In the genomic region with DNA sequence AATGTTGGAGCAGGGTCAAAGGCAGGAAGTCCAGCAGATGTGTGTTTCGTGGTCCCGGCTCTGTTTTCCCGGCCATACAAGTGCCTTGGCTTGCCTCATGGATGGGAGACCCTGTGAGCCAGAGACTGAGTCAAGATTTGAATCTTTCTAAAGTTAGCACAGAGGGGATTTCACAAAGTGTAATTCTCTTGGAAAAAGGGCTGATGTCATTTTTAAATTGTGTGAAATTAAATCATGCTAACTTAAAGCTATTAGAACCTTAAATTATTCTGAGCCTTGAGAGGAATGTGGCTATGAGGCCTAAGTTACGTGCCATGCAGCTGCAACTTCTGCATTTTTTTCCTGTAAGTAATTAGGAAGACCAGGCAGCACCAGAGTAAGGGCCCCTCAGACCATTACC, we compare ENCODE assay signal across 13 cellular contexts. TPM values are rescaled to one million over a fixed set of nuclear protein-coding genes. Genes with fewer than 3 reads are reported as not detected.
DNase-seq lines count a peak whose midpoint lies in the region; TF ChIP-seq lines count a peak whose summit lies in the region.
"Had no signal": no experiment of that assay in that cellular context is flagged by ENCODE, and none has a peak within 500 bp of the region (broad histone marks: within the 10 kb centered on the region; RNA-seq: fewer than 3 reads in every experiment).

No MANE protein-coding gene starts in this region.

- intact Hi-C loops in left ventricle myocardium inferior (cut with micrococcal nuclease) (no loop called here), breast epithelium (cut with DNase I; ENCODE audit: low total_unique reads) (no loop called here)

- H3K9me3 ChIP-seq in left ventricle myocardium inferior (replicated peaks) (no peaks in the 10 kb centered on the region), right atrium auricular region (no peaks in the 10 kb centered on the region), breast epithelium (no peaks in the 10 kb centered on the region), Karpas-422 (ENCODE audit: low read length) (no peaks in the 10 kb centered on the region), HAP-1 (no peaks in the 10 kb centered on the region), tibial nerve (no peaks in the 10 kb centered on the region)
- H3K9me3 ChIP-seq: upper lobe of right lung had no signal

- H3K27ac ChIP-seq in left ventricle myocardium inferior (replicated peaks) (peak overlapping the region; percentile 34), right atrium auricular region (no peak overlapping the region), breast epithelium (peak overlapping the region; percentile 19 to 33), Karpas-422 (ENCODE audit: low read length) (no peak overlapping the region), tibial nerve (peak overlapping the region in 2 of 4 donors; percentile 34 to 74)
- H3K27ac ChIP-seq: epithelial cell of prostate, upper lobe of right lung had no signal

- in situ Hi-C loops in HAP-1 (cut with MboI; ENCODE audit: low sequenced_read_pairs) = no loop called here

- H3K27me3 ChIP-seq in left ventricle myocardium inferior (ENCODE audit: low read depth) (no peaks in the 10 kb centered on the region), right atrium auricular region (no peaks in the 10 kb centered on the region), breast epithelium (no peaks in the 10 kb centered on the region), Karpas-422 (ENCODE audit: low read length) (no peaks in the 10 kb centered on the region), HAP-1 (ENCODE audit: low read depth) (no peaks in the 10 kb centered on the region), tibial nerve (no peaks in the 10 kb centered on the region)
- H3K27me3 ChIP-seq: upper lobe of right lung had no signal

- TF ChIP-seq EP300 in tibial nerve (IDR thresholded peaks at IDR 0.05) = no peak

- no peak overlapping the region for H3K4me2 ChIP-seq in Karpas-422 (ENCODE audit: low read depth, low read length, poor library complexity, severe bottlenecking)

- H3K9me2 ChIP-seq in Karpas-422 (replicated peaks; ENCODE audit: insufficient read depth, low read length) = no peaks in the 10 kb centered on the region

- no peak for DNase-seq in left ventricle myocardium inferior
- no peak for DNase-seq in right atrium auricular region (ENCODE audit: low spot score)
- no peak for DNase-seq in breast epithelium (ENCODE audit: low spot score in 2 of 2)
- peak; percentile 41 for DNase-seq in kidney tubule cell (ENCODE audit: low spot score)
- no peak for DNase-seq in Karpas-422
- DNase-seq in HAP-1 (ENCODE audit: low spot score in 2 of 2) = no peak
- no peak for DNase-seq in tibial nerve (ENCODE audit: low spot score in 2 of 2)
- DNase-seq in epidermal melanocyte (ENCODE audit: insufficient read length, low spot score) = no peak
- DNase-seq: activated B cell treated with CpG ODN at 0.5 μM for 24 hours; NCI-H1436 treated with DMSO at 0.1 percent for 48 hours; stimulated activated naive B cell treated with anti-CD40 and anti-IgM and Interleukin-4, amounts not matched to agents 10 μg/mL and 1 μg/mL and 100 μg/mL, for 72 hours; upper lobe of right lung had no signal

- H3K4me3 ChIP-seq in left ventricle myocardium inferior (no peak overlapping the region), right atrium auricular region (no peak overlapping the region), breast epithelium (no peak overlapping the region), Karpas-422 (ENCODE audit: low read length) (no peak overlapping the region), HAP-1 (no peak overlapping the region), tibial nerve (no peak overlapping the region)
- H3K4me3 ChIP-seq: upper lobe of right lung had no signal

- WGBS in tibial nerve, 2 donors = 26 to 30% methylated on average over 4 of the region's 4 CpGs

- no peak for TF ChIP-seq CTCF in left ventricle myocardium inferior (IDR thresholded peaks at IDR 0.05; ENCODE audit: borderline replicate concordance)
- TF ChIP-seq CTCF in right atrium auricular region (IDR thresholded peaks at IDR 0.05) = no peak
- no peak for TF ChIP-seq CTCF in breast epithelium (IDR thresholded peaks at IDR 0.05)
- TF ChIP-seq CTCF in tibial nerve (IDR thresholded peaks at IDR 0.05) = no peak

- H3K9ac ChIP-seq in Karpas-422 (ENCODE audit: low read length) = no peak overlapping the region

- peaks cover 17% of the 10 kb centered on the region for H3K4me1 ChIP-seq in left ventricle myocardium inferior
- H3K4me1 ChIP-seq in right atrium auricular region = peaks cover 0 to 6% of the 10 kb centered on the region in 2 donors
- no peaks in the 10 kb centered on the region for H3K4me1 ChIP-seq in breast epithelium
- H3K4me1 ChIP-seq in Karpas-422 (ENCODE audit: low read length) = peaks cover 19% of the 10 kb centered on the region
- H3K4me1 ChIP-seq in HAP-1 = peaks cover 10% of the 10 kb centered on the region
- H3K4me1 ChIP-seq in tibial nerve = peaks cover 0 to 33% (median 15%) of the 10 kb centered on the region in 4 donors
- H3K4me1 ChIP-seq: upper lobe of right lung had no signal

- no peaks in the 10 kb centered on the region for H4K20me1 ChIP-seq in Karpas-422 (ENCODE audit: insufficient read depth, low read depth, low read length)

- no peaks in the 10 kb centered on the region for H3K79me2 ChIP-seq in Karpas-422 (ENCODE audit: low read length)

- TF ChIP-seq POLR2A in breast epithelium (IDR thresholded peaks at IDR 0.05) (no peak), tibial nerve (IDR thresholded peaks at IDR 0.05) (no peak)

- H2AFZ ChIP-seq in Karpas-422 (ENCODE audit: low read length) = no peak overlapping the region

- H3K36me3 ChIP-seq in left ventricle myocardium inferior (no peaks in the 10 kb centered on the region), right atrium auricular region (no peaks in the 10 kb centered on the region), breast epithelium (no peaks in the 10 kb centered on the region), Karpas-422 (ENCODE audit: insufficient read depth, low read length) (no peaks in the 10 kb centered on the region), HAP-1 (replicated peaks) (no peaks in the 10 kb centered on the region), tibial nerve (no peaks in the 10 kb centered on the region)
- H3K36me3 ChIP-seq: upper lobe of right lung had no signal

RNA-seq across cellular contexts. Expression of gene RALBP1, which starts 38.3 kb away (rescaled TPM):
- 46.2 TPM for total RNA-seq in left ventricle myocardium inferior
- total RNA-seq in right atrium auricular region = 10 to 100 TPM; 58.7 to 62.5 TPM
- 10 to 100 TPM; 67.2 to 91.2 (median 82.2) TPM for total RNA-seq in breast epithelium
- total RNA-seq in Karpas-422 (2014; rRNA removed; shearing (Covaris generic); ENCODE audit: low replicate concordance) = 40.4 and 45.7 TPM in 2 replicates
- 100 to 1,000 TPM in 2 of 4 donors, 10 to 100 TPM in 2; 93.3 to 118 (median 99.5) TPM for total RNA-seq in tibial nerve

Comparison
In these comparisons a context has a peak if more than half of its experiments do, and no peak if none do; other contexts are left out.
1. H3K27ac ChIP-seq: peak in left ventricle myocardium inferior (single experiment) and breast epithelium (2 of 2); none in right atrium auricular region (0 of 2) and Karpas-422 (single experiment).